In the genomic region with DNA sequence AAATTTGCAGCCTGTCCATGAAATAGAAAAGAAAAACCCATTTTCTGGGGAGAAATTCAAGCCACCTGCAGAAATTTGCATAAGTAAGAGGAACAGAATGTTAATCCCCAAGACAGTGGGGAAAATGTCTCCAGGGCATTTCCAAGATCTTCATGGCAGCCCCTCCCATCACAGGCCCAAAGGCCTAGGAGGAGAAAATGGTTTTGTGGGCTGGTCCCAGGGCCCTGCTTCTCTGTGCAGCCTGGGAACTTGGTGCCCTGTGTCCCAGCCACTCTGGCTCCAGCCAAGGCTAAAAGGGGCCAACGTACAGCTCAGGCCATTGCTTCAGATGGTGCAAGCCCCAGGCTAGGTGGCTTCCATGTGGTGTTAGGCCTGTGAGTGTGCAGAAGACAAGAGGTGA, we compare ENCODE assay signal across 10 cellular contexts.
"Had no signal": no experiment of that assay in that cellular context is flagged by ENCODE, and none has a peak within 500 bp of the region (broad histone marks: within the 10 kb centered on the region; RNA-seq: fewer than 3 reads in every experiment).

No MANE protein-coding gene starts in this region.

- H2AFZ ChIP-seq: GM23248, GM23338 had no signal

- H3K27ac Mint-ChIP-seq: GM23338, H9, HFFc6 had no signal

- FAIRE-seq: H1, H54 had no signal

- DNase-seq: GM23248, GOT3, H7, H9, HCEC 1CT, HFFc6 had no signal

- H3K4me3 ChIP-seq: GM23248, GM23338 had no signal

- H3K4me3 Mint-ChIP-seq: GM23338, H9, HFFc6 had no signal

- H3K4me2 ChIP-seq: GM23338 had no signal

- H3K9ac ChIP-seq: GM23248 had no signal

- H3K4me1 Mint-ChIP-seq: GM23338, H9 had no signal

- H3K27ac ChIP-seq: GM23248 had no signal

- ATAC-seq: GM23338, HCT116 had no signal
